ENCODE assay signal across 23 cellular contexts in genomic region chr19:31154021-31154420, GRCh38.
A peak's percentile ranks its signal among the peaks of the same experiment; 100 is the strongest.
DNase-seq lines count a peak whose midpoint lies in the region; ATAC-seq and TF ChIP-seq lines count a peak whose summit lies in the region.
"Had no signal": no experiment of that assay in that cellular context is flagged by ENCODE, and none has a peak within 500 bp of the region (broad histone marks: within the 10 kb centered on the region; RNA-seq: fewer than 3 reads in every experiment).

No MANE protein-coding gene starts in this region.

- no peak for ATAC-seq in GM19395 (IDR thresholded peaks at IDR 0.05; ENCODE audit: unreplicated experiment)
- ATAC-seq: heart right ventricle, HepG2, lower lobe of right lung had no signal

- no peaks in the 10 kb centered on the region for H3K9me2 ChIP-seq in GM23248 (ENCODE audit: insufficient read depth)

- no peaks in the 10 kb centered on the region for H3K36me3 ChIP-seq in GM23248 (ENCODE audit: low read depth)
- H3K36me3 ChIP-seq: BLaER1 treated with 17β-estradiol and CSF1 and Interleukin-3, amounts not matched to agents 10 nM and 100 nM; heart right ventricle; lower lobe of right lung; ovary; stomach; uterus had no signal

- in situ Hi-C loops in GM23248 (cut with MboI), result no loop called here

- H2AFZ ChIP-seq in GM23248, result no peak overlapping the region; the same call in 1 of the 2 replicates

- no peak overlapping the region for H3K9ac ChIP-seq in GM23248
- H3K9ac ChIP-seq: BLaER1 treated with 17β-estradiol and CSF1 and Interleukin-3, amounts not matched to agents 10 nM and 100 nM had no signal

- WGBS in GM23248 (ENCODE audit: low coverage in 1 of 2, low lambda C conversion rate in 2 of 2, missing lambda C conversion rate in 2 of 2), 2 experiments, result 21 to 28% methylated on average over 1 of the region's 1 CpG

- POLR2A ChIA-PET in RWPE1 (lab: Yijun Ruan, JAX; ENCODE audit: low non-redundant PET), result no interaction called here

- no peak overlapping the region for H3K4me3 ChIP-seq in GM23248
- H3K4me3 ChIP-seq: BLaER1 treated with 17β-estradiol and CSF1 and Interleukin-3, amounts not matched to agents 10 nM and 100 nM; heart right ventricle; lower lobe of right lung; ovary; stomach; uterus had no signal

- H3K27me3 ChIP-seq in GM23248 (replicated peaks; ENCODE audit: insufficient read depth), result no peaks in the 10 kb centered on the region
- H3K27me3 ChIP-seq: BLaER1 treated with 17β-estradiol and CSF1 and Interleukin-3, amounts not matched to agents 10 nM and 100 nM; ovary; stomach; uterus had no signal

- no peak overlapping the region for H3K4me2 ChIP-seq in GM23248 (ENCODE audit: unreplicated experiment)
- H3K4me2 ChIP-seq: BLaER1 treated with 17β-estradiol and CSF1 and Interleukin-3, amounts not matched to agents 10 nM and 100 nM had no signal

- H3K9me3 ChIP-seq in GM23248 (ENCODE audit: low read depth), result no peaks in the 10 kb centered on the region
- H3K9me3 ChIP-seq: BLaER1 treated with 17β-estradiol and CSF1 and Interleukin-3, amounts not matched to agents 10 nM and 100 nM; heart right ventricle; lower lobe of right lung; ovary; stomach; uterus had no signal

- CTCF ChIA-PET in RWPE1 (lab: Yijun Ruan, JAX), result interaction anchor here (0.6 kb wide), 1 partner anchor 29 kb away, joined by 3 read pairs; no protein-coding TSS in a partner anchor

- H3F3A ChIP-seq in GM23248 (ENCODE audit: insufficient read depth), result peaks cover 6% of the 10 kb centered on the region; the same call in 1 of the 2 replicates

- no peaks in the 10 kb centered on the region for H3K79me2 ChIP-seq in GM23248 (ENCODE audit: insufficient read depth)

- H3K27ac ChIP-seq in GM23248, result no peak overlapping the region
- peak overlapping the region; percentile 66 for H3K27ac ChIP-seq in RWPE1
- peak overlapping the region; percentile 93 for H3K27ac ChIP-seq in epithelial cell of prostate
- H3K27ac ChIP-seq: BLaER1 treated with 17β-estradiol and CSF1 and Interleukin-3, amounts not matched to agents 10 nM and 100 nM; heart right ventricle; lower lobe of right lung; ovary; stomach; uterus; VCaP had no signal

- H4K20me1 ChIP-seq in GM23248 (ENCODE audit: insufficient read depth), result no peaks in the 10 kb centered on the region
- H4K20me1 ChIP-seq: BLaER1 treated with 17β-estradiol and CSF1 and Interleukin-3, amounts not matched to agents 10 nM and 100 nM had no signal

- peaks cover 21% of the 10 kb centered on the region for H3K4me1 ChIP-seq in GM23248 (ENCODE audit: insufficient read depth)
- H3K4me1 ChIP-seq: BLaER1 treated with 17β-estradiol and CSF1 and Interleukin-3, amounts not matched to agents 10 nM and 100 nM; heart right ventricle; lower lobe of right lung; stomach; uterus had no signal

- TF ChIP-seq CTCF in RWPE1 (conservative IDR thresholded peaks at IDR 0.05; ENCODE audit: low read depth), result no peak

- DNase-seq in GM23248 (peak; percentile 24), RWPE1 (ENCODE audit: low spot score) (peak; percentile 62), epithelial cell of prostate (ENCODE audit: low read depth, low spot score) (peak; percentile 97), renal cortical epithelial cell (ENCODE audit: low read depth) (peak; percentile 73), GM19238 (ENCODE audit: insufficient read length, low spot score) (no peak), NCI-H1694 (lab: John Stamatoyannopoulos, UW) (no peak)
- DNase-seq: activated CD4-positive, alpha-beta T cell treated with anti-CD3 and anti-CD28 coated beads, Interleukin-2, amount 50 U/mL, for 48 hours; activated naive CD4-positive, alpha-beta T cell; activated T-cell treated with anti-CD3 and anti-CD28 coated beads for 4 hours; heart right ventricle; immature natural killer cell; lower lobe of right lung; NCI-H187; NCI-H446; NK-92 treated with Interleukin-12 subunit alpha and Interleukin-12 subunit beta, amount 100 ng/mL, for 24 hours; ovary; stimulated activated CD4-positive, alpha-beta T cell treated with anti-CD3 and anti-CD28 coated beads, Interleukin-2, amount 100 ng/mL, for 24 hours; stomach; uterus had no signal

Comparison
In these comparisons a context has a peak if more than half of its experiments do, and no peak if none do; other contexts are left out.
1. DNase-seq: peak in GM23248 (single experiment), RWPE1 (single experiment), epithelial cell of prostate (single experiment) and renal cortical epithelial cell (single experiment); none in GM19238 (single experiment) and NCI-H1694 (single experiment).